Comparison of ENCODE assay signal across 17 cellular contexts in the genomic region with DNA sequence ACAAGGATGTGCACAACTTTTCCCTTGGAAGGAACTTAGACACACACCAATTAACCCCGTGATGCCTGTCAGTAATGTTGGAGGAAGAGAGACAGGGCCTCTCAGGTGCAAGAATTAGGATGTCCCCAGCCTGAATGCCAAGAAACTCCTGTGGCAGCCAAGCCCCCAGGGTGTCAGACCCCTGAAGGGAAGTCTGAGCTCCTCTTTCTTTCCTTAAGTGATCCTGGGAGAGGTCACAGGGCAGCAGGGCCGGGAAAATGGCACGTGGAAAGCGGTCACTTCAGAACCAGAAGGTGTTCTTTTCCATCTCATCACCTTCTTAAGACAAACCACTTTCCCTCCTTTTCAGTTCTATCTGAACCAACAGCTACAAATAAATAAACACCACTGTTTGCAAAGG.
DNase-seq lines count a peak whose midpoint lies in the region; FAIRE-seq and TF ChIP-seq lines count a peak whose summit lies in the region.
"Had no signal": no experiment of that assay in that cellular context is flagged by ENCODE, and none has a peak within 500 bp of the region (broad histone marks: within the 10 kb centered on the region; RNA-seq: fewer than 3 reads in every experiment).

No MANE protein-coding gene starts in this region.

- peak overlapping the region; percentile 35 for H3K27ac ChIP-seq in endothelial cell of umbilical vein (ENCODE audit: insufficient read depth, low read depth, low read length)
- peak overlapping the region; percentile 53 for H3K27ac ChIP-seq in osteoblast (ENCODE audit: low read depth, low read length)
- H3K27ac ChIP-seq: cardiac muscle cell had no signal

- H3K4me2 ChIP-seq in Loucy (ENCODE audit: low read depth, low read length, poor library complexity, severe bottlenecking) (peak overlapping the region; percentile 85), endothelial cell of umbilical vein (ENCODE audit: insufficient read depth, low read length) (no peak overlapping the region), osteoblast (ENCODE audit: insufficient read depth, low read length) (no peak overlapping the region)

- no peak for TF ChIP-seq POLR2A in endothelial cell of umbilical vein (IDR thresholded peaks at IDR 0.05; ENCODE audit: low read depth, low read length)

- H2AFZ ChIP-seq in Loucy (ENCODE audit: low read length) = peak overlapping the region; percentile 12; the same call in 1 of the 2 replicates
- peak overlapping the region; percentile 26 for H2AFZ ChIP-seq in endothelial cell of umbilical vein (ENCODE audit: low read depth, low read length)
- H2AFZ ChIP-seq in osteoblast (ENCODE audit: low read length) = no peak overlapping the region

- H3K79me2 ChIP-seq in Loucy (ENCODE audit: insufficient read depth, low read length) = no peaks in the 10 kb centered on the region
- H3K79me2 ChIP-seq in endothelial cell of umbilical vein (ENCODE audit: control insufficient read depth, insufficient read depth, low read length) = no peaks in the 10 kb centered on the region
- no peaks in the 10 kb centered on the region for H3K79me2 ChIP-seq in osteoblast (ENCODE audit: insufficient read depth, low read length)

- in situ Hi-C loops in GM13976 (cut with MboI; ENCODE audit: low sequenced_read_pairs, unreplicated experiment) = no loop called here

- H3K27me3 Mint-ChIP-seq in Calu3 (ENCODE audit: unreplicated experiment) = no peaks in the 10 kb centered on the region

- TF ChIP-seq CTCF in Calu3 (IDR thresholded peaks at IDR 0.05; ENCODE audit: unreplicated experiment) (no peak), Loucy (conservative IDR thresholded peaks at IDR 0.05; ENCODE audit: low read length) (no peak), endothelial cell of umbilical vein (IDR thresholded peaks at IDR 0.05; ENCODE audit: extremely low read depth in 1 of 2, insufficient read depth in 1 of 2, low read depth in 1 of 2, low read length in 2 of 2) (no peak), osteoblast (IDR thresholded peaks at IDR 0.05; ENCODE audit: extremely low read depth, low read depth, low read length) (no peak), GM13976 (IDR thresholded peaks at IDR 0.05; ENCODE audit: borderline replicate concordance, control extremely low read depth, extremely low read depth, insufficient read depth, missing control alignments) (no peak)

- no peaks in the 10 kb centered on the region for H3K27me3 ChIP-seq in Loucy (ENCODE audit: insufficient read depth, low read length, poor library complexity, severe bottlenecking)
- no peaks in the 10 kb centered on the region for H3K27me3 ChIP-seq in endothelial cell of umbilical vein (ENCODE audit: control insufficient read depth in 2 of 2, insufficient read depth in 2 of 2, low read length in 2 of 2)
- H3K27me3 ChIP-seq in osteoblast (ENCODE audit: insufficient read depth, low read length) = no peaks in the 10 kb centered on the region
- H3K27me3 ChIP-seq: cardiac muscle cell, tibial artery had no signal

- H3K4me1 ChIP-seq in Loucy (ENCODE audit: insufficient read depth, low read length, poor library complexity, severe bottlenecking) (peaks cover 42% of the 10 kb centered on the region), endothelial cell of umbilical vein (ENCODE audit: control insufficient read depth, extremely low read depth, insufficient read depth, low read length) (peaks cover 39% of the 10 kb centered on the region), osteoblast (ENCODE audit: insufficient read depth, low read length) (peaks cover 21% of the 10 kb centered on the region)

- no peaks in the 10 kb centered on the region for H3K9me2 ChIP-seq in Loucy (replicated peaks; ENCODE audit: low read depth, low read length)

- H3K36me3 Mint-ChIP-seq in Calu3 (ENCODE audit: insufficient read depth, unreplicated experiment) = peaks cover 16% of the 10 kb centered on the region

- DNase-seq in Calu3 (no peak), endothelial cell of umbilical vein (ENCODE audit: low read depth, low spot score) (no peak), osteoblast (ENCODE audit: insufficient read length, low spot score, missing footprints) (no peak), hippocampal formation (lab: John Stamatoyannopoulos, UW) (no peak), GM13976 (ENCODE audit: low spot score) (no peak), NK-92 (lab: John Stamatoyannopoulos, UW; ENCODE audit: unreplicated experiment) (no peak), NCI-H187 treated with DMSO at 0.1 percent for 48 hours (lab: John Stamatoyannopoulos, UW) (no peak)
- DNase-seq: NCI-H1048, NCI-H2081 treated with DMSO at 0.1 percent for 48 hours had no signal

- dilution Hi-C loops in endothelial cell of umbilical vein (cut with MboI; ENCODE audit: extremely low pct_ligation_motif_present, low sequenced_read_pairs) = no loop called here

- no peaks in the 10 kb centered on the region for H3K9me1 ChIP-seq in endothelial cell of umbilical vein (replicated peaks; ENCODE audit: control insufficient read depth, extremely low read depth, insufficient read depth, low read length)

- H3F3A ChIP-seq in Loucy (ENCODE audit: low read depth) = no peaks in the 10 kb centered on the region

- intact Hi-C loops in Calu3 (cut with micrococcal nuclease; ENCODE audit: unreplicated experiment) (no loop called here), endothelial cell of umbilical vein (cut with micrococcal nuclease) (loop anchor here (2.0 kb wide), 1 partner anchor 581 kb away; no protein-coding TSS in a partner anchor)

- peaks cover 6% of the 10 kb centered on the region for H3K9me3 Mint-ChIP-seq in Calu3 (ENCODE audit: low read depth, unreplicated experiment)
- H3K9me3 Mint-ChIP-seq: activated naive CD4-positive, alpha-beta T cell treated with anti-CD3 and anti-CD28 coated beads, Interleukin-2, amount 50 U/mL, for 24 hours; CD8-positive, alpha-beta memory T cell; immature natural killer cell had no signal

- FAIRE-seq in endothelial cell of umbilical vein (lab: Jason Lieb, UNC) = no peak
- FAIRE-seq: GM12891, TTC549 had no signal

- no peaks in the 10 kb centered on the region for H3K9me3 ChIP-seq in Loucy (ENCODE audit: insufficient read depth, low read depth, low read length)
- no peaks in the 10 kb centered on the region for H3K9me3 ChIP-seq in endothelial cell of umbilical vein (replicated peaks; ENCODE audit: control insufficient read depth, insufficient read depth, low read length)
- H3K9me3 ChIP-seq in osteoblast (ENCODE audit: low read depth, low read length) = no peaks in the 10 kb centered on the region
- H3K9me3 ChIP-seq: tibial artery had no signal

- peaks cover 40% of the 10 kb centered on the region for H3K4me1 Mint-ChIP-seq in Calu3 (ENCODE audit: low read depth, unreplicated experiment)

- H3K36me3 ChIP-seq in Loucy (ENCODE audit: insufficient read depth, low read length) = no peaks in the 10 kb centered on the region
- H3K36me3 ChIP-seq in endothelial cell of umbilical vein (ENCODE audit: control insufficient read depth in 2 of 2, extremely low read depth in 1 of 2, insufficient read depth in 2 of 2, low read length in 2 of 2) = no peaks in the 10 kb centered on the region
- H3K36me3 ChIP-seq in osteoblast (ENCODE audit: insufficient read depth, low read length) = no peaks in the 10 kb centered on the region
- H3K36me3 ChIP-seq: cardiac muscle cell, tibial artery had no signal

- no peak overlapping the region for H3K4me3 Mint-ChIP-seq in Calu3 (ENCODE audit: low read depth, unreplicated experiment)

- H4K20me1 ChIP-seq in Loucy (ENCODE audit: insufficient read depth, low read length, poor library complexity, severe bottlenecking) (no peaks in the 10 kb centered on the region), endothelial cell of umbilical vein (replicated peaks; ENCODE audit: control insufficient read depth, extremely low read depth, insufficient read depth, low read length) (no peaks in the 10 kb centered on the region), osteoblast (ENCODE audit: insufficient read depth, low read length) (no peaks in the 10 kb centered on the region)

- H3K27ac Mint-ChIP-seq in Calu3 (ENCODE audit: unreplicated experiment) = peak overlapping the region; percentile 95

- CTCF ChIA-PET in Calu3 (lab: Charles Lee) = interaction anchor here (1.5 kb wide), 1 partner anchor 21 kb away, joined by 4 read pairs; no protein-coding TSS in a partner anchor
- CTCF ChIA-PET in endothelial cell of umbilical vein (lab: Charles Lee) = interaction anchor here (0.6 to 3.3 kb wide), 4 partner anchors 10 to 885 kb away, joined by 3 to 20 read pairs (median 6); no protein-coding TSS in a partner anchor

- H3K4me3 ChIP-seq in Loucy (ENCODE audit: low read length, poor library complexity, severe bottlenecking) (no peak overlapping the region), endothelial cell of umbilical vein (replicated peaks in 1 of 3; ENCODE audit: insufficient read depth in 1 of 3, low read depth in 1 of 3, low read length in 3 of 3) (no peak overlapping the region), osteoblast (ENCODE audit: insufficient read depth, low read length) (no peak overlapping the region)
- H3K4me3 ChIP-seq: cardiac muscle cell, tibial artery had no signal

- POLR2A ChIA-PET in endothelial cell of umbilical vein (lab: Charles Lee) = interaction anchor here (0.6 to 1.4 kb wide), 2 partner anchors 45 to 577 kb away, joined by 3 to 8 read pairs; a partner anchor contains a TSS

- no peak overlapping the region for H3K9ac ChIP-seq in Loucy (ENCODE audit: low read depth, low read length, poor library complexity, severe bottlenecking)
- no peak overlapping the region for H3K9ac ChIP-seq in endothelial cell of umbilical vein (replicated peaks; ENCODE audit: extremely low read depth, insufficient read depth, low read length)

- no TSS peak for BruUV-seq in Calu3 (replicated peaks; lab: Mats Ljungman, UMichigan)
- BruUV-seq in endothelial cell of umbilical vein (replicated peaks; lab: Mats Ljungman, UMichigan) = no TSS peak

TF ChIP-seq in endothelial cell of umbilical vein, 7 proteins besides CTCF, POLR2A, EP300 and RAD21:
- TF ChIP-seq POLR2AphosphoS5 (IDR thresholded peaks at IDR 0.05; ENCODE audit: insufficient read depth, low read depth, low read length) (no peak), EZH2 (IDR thresholded peaks at IDR 0.05; ENCODE audit: borderline replicate concordance, low read depth, low read length, severe bottlenecking) (no peak), JUN (IDR thresholded peaks at IDR 0.05; ENCODE audit: borderline replicate concordance, insufficient read depth, insufficient read length, low read depth) (no peak), GATA2 (IDR thresholded peaks at IDR 0.05; ENCODE audit: insufficient read depth, insufficient read length, low read depth, low read length) (no peak), MYC (IDR thresholded peaks at IDR 0.05; ENCODE audit: low read depth, low read length) (no peak), FOS (IDR thresholded peaks at IDR 0.05; ENCODE audit: borderline replicate concordance, insufficient read depth, low read length) (no peak)
- TF ChIP-seq, protein P1, sequence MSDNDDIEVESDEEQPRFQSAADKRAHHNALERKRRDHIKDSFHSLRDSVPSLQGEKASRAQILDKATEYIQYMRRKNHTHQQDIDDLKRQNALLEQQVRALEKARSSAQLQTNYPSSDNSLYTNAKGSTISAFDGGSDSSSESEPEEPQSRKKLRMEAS (IDR thresholded peaks at IDR 0.05; ENCODE audit: insufficient read depth, insufficient read length) = no peak
